In genomic region chr2:69138247-69138754, GRCh38 we compare ENCODE assay signal across 1 cellular context.
TF ChIP-seq lines count a peak whose summit lies in the region.

No MANE protein-coding gene starts in this region.

TF ChIP-seq in SK-N-SH treated with all-trans-retinoic acid at 6 μM for 48 hours, 23 proteins besides CTCF, POLR2A, EP300 and RAD21:
- TF ChIP-seq CREB5 (CRISPR knock-in tag; IDR thresholded peaks at IDR 0.05; ENCODE audit: low read depth): peak; percentile 39; the same call in 1 of the 2 replicates
- TF ChIP-seq GLIS3 (CRISPR knock-in tag; IDR thresholded peaks at IDR 0.05): no peak
- no peak for TF ChIP-seq ESRRG (CRISPR knock-in tag; IDR thresholded peaks at IDR 0.05)
